Comparison of ENCODE assay signal across 16 cellular contexts in genomic region chr11:122179966-122180365, GRCh38.
DNase-seq lines count a peak whose midpoint lies in the region; ATAC-seq and TF ChIP-seq lines count a peak whose summit lies in the region.
"Had no signal": no experiment of that assay in that cellular context is flagged by ENCODE, and none has a peak within 500 bp of the region (broad histone marks: within the 10 kb centered on the region; RNA-seq: fewer than 3 reads in every experiment).

No MANE protein-coding gene starts in this region.

- ATAC-seq in GM19324 (IDR thresholded peaks at IDR 0.05; ENCODE audit: low FRiP score, unreplicated experiment) (no peak), GM18909 (IDR thresholded peaks at IDR 0.05; ENCODE audit: poor library complexity, unreplicated experiment) (no peak)
- ATAC-seq: T-cell had no signal

- H3K27me3 ChIP-seq in HUES6 (ENCODE audit: control insufficient read depth, insufficient read depth, low read length) (no peaks in the 10 kb centered on the region), kidney epithelial cell (ENCODE audit: control insufficient read depth, insufficient read depth, low read length) (no peaks in the 10 kb centered on the region)
- H3K27me3 ChIP-seq: stomach had no signal

- peaks cover 11% of the 10 kb centered on the region for H3K4me1 ChIP-seq in HUES6 (ENCODE audit: control insufficient read depth, insufficient read depth, low read length)
- H3K4me1 ChIP-seq in urinary bladder (ENCODE audit: insufficient read depth), result no peaks in the 10 kb centered on the region

- H3K36me3 ChIP-seq in HUES6 (ENCODE audit: control insufficient read depth, insufficient read depth, low read length), result no peaks in the 10 kb centered on the region
- peaks cover 1% of the 10 kb centered on the region for H3K36me3 ChIP-seq in kidney epithelial cell (ENCODE audit: control insufficient read depth, insufficient read depth, low read length)
- no peaks in the 10 kb centered on the region for H3K36me3 ChIP-seq in urinary bladder (ENCODE audit: insufficient read depth)
- H3K36me3 ChIP-seq: stomach had no signal

- peak overlapping the region; percentile 29; the same call in 1 of the 2 replicates for H3K27ac ChIP-seq in HUES6 (ENCODE audit: low read depth, low read length)
- peak overlapping the region; percentile 10 for H3K27ac ChIP-seq in urinary bladder (ENCODE audit: low read depth)

- DNase-seq in cardiac fibroblast (ENCODE audit: low read depth in 2 of 2), result no peak
- DNase-seq in kidney epithelial cell (ENCODE audit: low read depth), result no peak
- no peak for DNase-seq in AG08396 (ENCODE audit: low spot score)
- DNase-seq: activated CD8-positive, alpha-beta memory T cell treated with anti-CD3 and anti-CD28 coated beads, Interleukin-2, amount 50 U/mL, for 48 hours; activated naive CD4-positive, alpha-beta T cell treated with anti-CD3 and anti-CD28 coated beads for 36 hours; CD4-positive, alpha-beta memory T cell; central memory CD4-positive, alpha-beta T cell; NCI-H2029; NCI-H524 treated with DMSO at 0.1 percent for 48 hours; occipital lobe; stomach; T-cell had no signal

- WGBS in urinary bladder, result 49% methylated on average over 6 of the region's 6 CpGs

- H3K4me3 ChIP-seq in HUES6 (ENCODE audit: low read depth, low read length) (no peak overlapping the region), cardiac fibroblast (replicated peaks in 1 of 2; ENCODE audit: low read depth in 2 of 2, low read length in 2 of 2) (peak overlapping the region; percentile 29 to 64), kidney epithelial cell (ENCODE audit: low read depth, low read length) (peak overlapping the region; percentile 37), urinary bladder (ENCODE audit: low read depth, low read length) (no peak overlapping the region)
- H3K4me3 ChIP-seq: stomach had no signal

- TF ChIP-seq CTCF in cardiac fibroblast (IDR thresholded peaks at IDR 0.05; ENCODE audit: low read depth, low read length) (no peak), kidney epithelial cell (IDR thresholded peaks at IDR 0.05; ENCODE audit: insufficient read depth, low read length, poor library complexity, severe bottlenecking) (no peak)

- no peaks in the 10 kb centered on the region for H3K9me3 ChIP-seq in HUES6 (ENCODE audit: control insufficient read depth, insufficient read depth, low read depth, low read length)

- H3K9ac ChIP-seq in HUES6 (ENCODE audit: low read length), result no peak overlapping the region

Comparison
In these comparisons a context has a peak if more than half of its experiments do, and no peak if none do; other contexts are left out.
1. H3K4me3 ChIP-seq: peak in cardiac fibroblast (2 of 2) and kidney epithelial cell (single experiment); none in HUES6 (single experiment) and urinary bladder (single experiment).